Comparison of ENCODE assay signal across 1 cellular context in the genomic region with DNA sequence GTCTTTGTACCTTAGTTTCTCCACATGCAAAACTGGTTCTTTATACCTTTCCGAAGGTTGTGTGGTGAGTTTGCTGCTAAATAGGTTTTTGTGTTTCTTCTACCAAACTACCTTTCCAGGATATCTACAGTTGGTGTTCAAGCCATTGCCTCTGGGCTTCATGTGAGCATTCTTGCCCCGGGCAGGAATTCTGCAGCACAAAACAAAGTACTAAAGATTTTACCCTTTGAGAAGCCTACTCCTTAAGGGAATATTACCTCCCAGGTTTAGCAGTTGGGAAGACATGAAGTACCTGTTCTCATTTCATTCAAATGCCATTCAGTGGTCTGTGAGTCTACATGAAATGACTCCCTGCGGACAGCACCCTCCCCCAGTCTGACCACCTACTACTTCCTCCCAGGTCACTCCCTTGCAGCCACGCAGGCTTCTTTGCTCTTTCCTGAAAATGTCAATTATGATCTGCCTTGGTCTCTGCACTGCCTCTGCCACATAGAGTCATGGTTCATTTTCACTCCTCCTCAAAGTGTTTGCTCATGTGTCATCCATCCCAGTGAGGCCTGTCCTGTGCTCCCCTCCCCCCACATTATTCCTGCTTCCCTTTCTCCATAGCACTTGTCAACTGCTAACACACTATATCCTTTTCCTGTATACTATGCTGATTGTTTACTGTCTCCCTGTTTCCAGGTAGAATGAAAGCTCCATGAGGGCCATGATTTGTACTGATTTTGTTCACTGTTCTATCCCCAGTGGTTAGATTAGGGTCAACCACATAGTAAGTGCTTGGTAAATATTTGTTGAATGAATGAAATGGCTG.
TF ChIP-seq lines count a peak whose summit lies in the region.

No MANE protein-coding gene starts in this region.

TF ChIP-seq in WTC11, 78 proteins besides CTCF, POLR2A, EP300 and RAD21 (continued from another document):
- TF ChIP-seq, protein P1, sequence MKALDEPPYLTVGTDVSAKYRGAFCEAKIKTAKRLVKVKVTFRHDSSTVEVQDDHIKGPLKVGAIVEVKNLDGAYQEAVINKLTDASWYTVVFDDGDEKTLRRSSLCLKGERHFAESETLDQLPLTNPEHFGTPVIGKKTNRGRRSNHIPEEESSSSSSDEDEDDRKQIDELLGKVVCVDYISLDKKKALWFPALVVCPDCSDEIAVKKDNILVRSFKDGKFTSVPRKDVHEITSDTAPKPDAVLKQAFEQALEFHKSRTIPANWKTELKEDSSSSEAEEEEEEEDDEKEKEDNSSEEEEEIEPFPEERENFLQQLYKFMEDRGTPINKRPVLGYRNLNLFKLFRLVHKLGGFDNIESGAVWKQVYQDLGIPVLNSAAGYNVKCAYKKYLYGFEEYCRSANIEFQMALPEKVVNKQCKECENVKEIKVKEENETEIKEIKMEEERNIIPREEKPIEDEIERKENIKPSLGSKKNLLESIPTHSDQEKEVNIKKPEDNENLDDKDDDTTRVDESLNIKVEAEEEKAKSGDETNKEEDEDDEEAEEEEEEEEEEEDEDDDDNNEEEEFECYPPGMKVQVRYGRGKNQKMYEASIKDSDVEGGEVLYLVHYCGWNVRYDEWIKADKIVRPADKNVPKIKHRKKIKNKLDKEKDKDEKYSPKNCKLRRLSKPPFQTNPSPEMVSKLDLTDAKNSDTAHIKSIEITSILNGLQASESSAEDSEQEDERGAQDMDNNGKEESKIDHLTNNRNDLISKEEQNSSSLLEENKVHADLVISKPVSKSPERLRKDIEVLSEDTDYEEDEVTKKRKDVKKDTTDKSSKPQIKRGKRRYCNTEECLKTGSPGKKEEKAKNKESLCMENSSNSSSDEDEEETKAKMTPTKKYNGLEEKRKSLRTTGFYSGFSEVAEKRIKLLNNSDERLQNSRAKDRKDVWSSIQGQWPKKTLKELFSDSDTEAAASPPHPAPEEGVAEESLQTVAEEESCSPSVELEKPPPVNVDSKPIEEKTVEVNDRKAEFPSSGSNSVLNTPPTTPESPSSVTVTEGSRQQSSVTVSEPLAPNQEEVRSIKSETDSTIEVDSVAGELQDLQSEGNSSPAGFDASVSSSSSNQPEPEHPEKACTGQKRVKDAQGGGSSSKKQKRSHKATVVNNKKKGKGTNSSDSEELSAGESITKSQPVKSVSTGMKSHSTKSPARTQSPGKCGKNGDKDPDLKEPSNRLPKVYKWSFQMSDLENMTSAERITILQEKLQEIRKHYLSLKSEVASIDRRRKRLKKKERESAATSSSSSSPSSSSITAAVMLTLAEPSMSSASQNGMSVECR (CRISPR knock-in tag; IDR thresholded peaks at IDR 0.05; ENCODE audit: borderline replicate concordance), result no peak
